In the genomic region with DNA sequence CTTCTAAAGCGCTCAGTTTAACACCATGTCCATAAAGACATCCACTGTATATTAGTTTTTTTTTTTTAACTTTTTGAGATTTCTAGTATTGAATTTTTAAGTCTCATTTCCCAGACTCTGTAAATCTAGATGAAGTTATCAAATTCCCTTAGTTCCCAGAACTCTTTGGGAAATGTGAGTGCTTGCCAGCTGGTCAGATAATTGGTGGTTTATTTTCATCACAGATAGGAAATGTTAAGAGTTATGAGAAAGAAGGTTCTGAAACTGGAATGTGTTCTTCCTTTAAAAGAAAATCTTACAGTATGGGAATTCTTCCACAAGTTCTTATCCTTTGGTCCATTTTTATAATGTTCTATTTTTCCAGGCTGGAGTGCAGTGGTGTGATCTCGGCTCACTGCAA, we compare ENCODE assay signal across 27 cellular contexts.
"Had no signal": no experiment of that assay in that cellular context is flagged by ENCODE, and none has a peak within 500 bp of the region (broad histone marks: within the 10 kb centered on the region; RNA-seq: fewer than 3 reads in every experiment).

No MANE protein-coding gene starts in this region.

- H3K27ac ChIP-seq: hepatocyte, lower lobe of right lung, pancreas, prostate gland, skin epidermis, suprapubic skin, thoracic aorta, tibial artery, upper lobe of right lung had no signal

- ATAC-seq: heart right ventricle; left cardiac atrium; left lobe of liver; lower lobe of right lung; natural killer cell; pancreas; right cardiac atrium; sciatic nerve; stimulated activated effector memory CD8-positive, alpha-beta T cell treated with anti-CD3 and anti-CD28 coated beads, Interleukin-12 subunit alpha, Interleukin-12 subunit beta, amount 100 ng/mL, for 72 hours; upper lobe of right lung had no signal

- DNase-seq: heart right ventricle; islet precursor cell; kidney glomerular epithelial cell; left cardiac atrium; lower lobe of right lung; mammary epithelial cell; mesenchymal stem cell; naive B cell; natural killer cell; pancreas; posterior cingulate gyrus; retina; right cardiac atrium; stimulated activated CD4-positive, alpha-beta T cell treated with anti-CD3 and anti-CD28 coated beads, Interleukin-4, amount 100 ng/mL, for 24 hours; stimulated activated naive CD4-positive, alpha-beta T cell; tibial artery; trophoblast cell; upper lobe of right lung had no signal

- H3K4me1 Mint-ChIP-seq: naive B cell; natural killer cell; stimulated activated effector memory CD8-positive, alpha-beta T cell treated with anti-CD3 and anti-CD28 coated beads, Interleukin-12 subunit alpha, Interleukin-12 subunit beta, amount 100 ng/mL, for 72 hours had no signal

- H3K4me1 ChIP-seq: lower lobe of right lung, prostate gland, suprapubic skin, tibial artery, upper lobe of right lung had no signal

- H3K9me3 ChIP-seq: heart right ventricle, lower lobe of right lung, pancreas, prostate gland, suprapubic skin, thoracic aorta, tibial artery, upper lobe of right lung had no signal

- H3K36me3 ChIP-seq: lower lobe of right lung, pancreas, prostate gland, suprapubic skin, thoracic aorta, upper lobe of right lung had no signal

- H3K27ac Mint-ChIP-seq: naive B cell; natural killer cell; stimulated activated effector memory CD8-positive, alpha-beta T cell treated with anti-CD3 and anti-CD28 coated beads, Interleukin-12 subunit alpha, Interleukin-12 subunit beta, amount 100 ng/mL, for 72 hours; stimulated activated naive CD8-positive, alpha-beta T cell treated with anti-CD3 and anti-CD28 coated beads, Interleukin-15, Interleukin-2, amounts not matched to agents 100 ng/mL and 50 ng/mL, for 24 hours had no signal

- H3K9me3 Mint-ChIP-seq: natural killer cell; stimulated activated effector memory CD8-positive, alpha-beta T cell treated with anti-CD3 and anti-CD28 coated beads, Interleukin-12 subunit alpha, Interleukin-12 subunit beta, amount 100 ng/mL, for 72 hours had no signal

- H3K4me3 ChIP-seq: heart right ventricle, hepatocyte, lower lobe of right lung, pancreas, prostate gland, skin epidermis, suprapubic skin, thoracic aorta, tibial artery, upper lobe of right lung had no signal

- H3K27me3 ChIP-seq: heart right ventricle, hepatocyte, pancreas, suprapubic skin, tibial artery, upper lobe of right lung had no signal

- H3K36me3 Mint-ChIP-seq: natural killer cell; stimulated activated effector memory CD8-positive, alpha-beta T cell treated with anti-CD3 and anti-CD28 coated beads, Interleukin-12 subunit alpha, Interleukin-12 subunit beta, amount 100 ng/mL, for 72 hours had no signal

- H3K4me3 Mint-ChIP-seq: naive B cell; natural killer cell; stimulated activated effector memory CD8-positive, alpha-beta T cell treated with anti-CD3 and anti-CD28 coated beads, Interleukin-12 subunit alpha, Interleukin-12 subunit beta, amount 100 ng/mL, for 72 hours; stimulated activated naive CD8-positive, alpha-beta T cell treated with anti-CD3 and anti-CD28 coated beads, Interleukin-15, Interleukin-2, amounts not matched to agents 100 ng/mL and 50 ng/mL, for 24 hours had no signal
